ENCODE assay signal across 9 cellular contexts in the genomic region with DNA sequence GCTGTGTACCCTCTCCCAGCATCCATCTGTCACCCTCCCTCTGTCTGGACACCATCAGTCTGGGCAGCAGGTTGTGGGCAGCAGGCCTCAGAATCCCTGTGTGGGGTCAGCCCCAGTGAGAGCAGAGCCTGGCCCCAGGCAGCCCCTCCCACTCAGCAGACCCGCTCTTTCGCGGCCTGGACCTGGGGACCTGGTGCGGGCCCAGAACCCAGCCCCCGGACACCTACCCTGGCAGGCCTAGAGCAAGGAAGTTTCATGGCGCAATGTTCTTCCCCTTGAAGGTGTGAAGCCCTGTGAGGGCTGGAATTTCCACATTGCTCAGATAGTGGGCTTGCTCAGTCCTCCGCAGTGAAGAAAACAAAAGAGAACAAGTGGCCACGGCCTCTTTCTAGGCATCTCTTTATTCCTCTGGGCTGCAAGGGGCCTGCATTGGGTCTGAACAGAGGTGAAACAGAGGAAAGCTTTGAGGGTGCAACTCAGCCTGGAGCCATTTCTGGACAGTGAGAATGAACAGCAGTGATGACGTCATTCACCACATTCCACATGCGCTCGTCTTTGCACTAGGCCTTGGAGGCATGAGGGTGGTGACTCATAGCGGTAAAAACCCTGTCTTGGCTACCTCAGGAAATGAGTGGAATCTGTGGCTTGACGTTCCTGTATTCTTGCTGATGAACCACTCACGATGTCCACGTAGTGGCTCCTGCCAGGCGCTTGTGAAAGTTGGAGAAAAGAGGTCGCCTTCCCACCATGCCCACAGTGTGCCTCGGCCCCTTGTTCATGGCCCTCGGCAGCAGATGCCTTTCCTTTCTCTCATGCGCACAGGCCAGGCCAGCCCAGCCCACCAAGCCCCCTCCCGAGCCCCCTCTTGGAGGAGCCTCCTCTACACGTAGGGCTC.
DNase-seq lines count a peak whose midpoint lies in the region; ATAC-seq, FAIRE-seq and TF ChIP-seq lines count a peak whose summit lies in the region.
"Had no signal": no experiment of that assay in that cellular context is flagged by ENCODE, and none has a peak within 500 bp of the region (broad histone marks: within the 10 kb centered on the region; RNA-seq: fewer than 3 reads in every experiment).

No MANE protein-coding gene starts in this region.

- H3K4me3 ChIP-seq in adrenal gland = no peak overlapping the region

- H3K4me1 ChIP-seq in adrenal gland (replicated peaks in 1 of 2) = peaks cover 3 to 10% of the 10 kb centered on the region in 2 donors

- H3K36me3 ChIP-seq in adrenal gland (replicated peaks in 1 of 2) = no peaks in the 10 kb centered on the region

- FAIRE-seq in GM19239 (lab: Jason Lieb, UNC) = no peak

- TF ChIP-seq CTCF in adrenal gland (IDR thresholded peaks at IDR 0.05) = no peak

- peaks cover 0 to 5% (median 0%) of the 10 kb centered on the region in 6 donors for H3K9me3 Mint-ChIP-seq in immature natural killer cell

- intact Hi-C loops in adrenal gland (cut with DNase I) = loop anchor here in 1 of 2 donors (2.0 kb wide), 1 partner anchor 26 kb away; no protein-coding TSS in a partner anchor

- TF ChIP-seq POLR2A in adrenal gland (IDR thresholded peaks at IDR 0.05) = peak in 1 of 2 donors; percentile 20

- peaks cover 32 to 57% of the 10 kb centered on the region in 2 donors for H3K4me1 Mint-ChIP-seq in immature natural killer cell

- H3K27me3 ChIP-seq in adrenal gland = no peaks in the 10 kb centered on the region

- H3K27me3 Mint-ChIP-seq in immature natural killer cell (ENCODE audit: low read depth in 3 of 3) = peaks cover 13 to 29% (median 14%) of the 10 kb centered on the region in 3 donors

- 36 to 48% (median 47%) methylated on average over 16 to 22 of the region's 22 CpGs for WGBS in adrenal gland, 4 donors

- no peaks in the 10 kb centered on the region for H3K36me3 Mint-ChIP-seq in immature natural killer cell

- ATAC-seq in HG02973 (IDR thresholded peaks at IDR 0.05; ENCODE audit: unreplicated experiment) = no peak

- peak overlapping the region in 4 of 5 donors; percentile 11 to 65 (median 34) for H3K4me3 Mint-ChIP-seq in immature natural killer cell

- peak overlapping the region in 4 of 5 donors; percentile 54 to 84 (median 64) for H3K27ac ChIP-seq in adrenal gland
- H3K27ac ChIP-seq: 22Rv1 had no signal

- DNase-seq in DMS 273 (lab: John Stamatoyannopoulos, UW; ENCODE audit: unreplicated experiment) = peak; percentile 15
- DNase-seq in DMS 273 treated with DMSO at 0.1 percent for 48 hours (lab: John Stamatoyannopoulos, UW) = no peak
- peak; percentile 34 for DNase-seq in T follicular helper cell (ENCODE audit: low read depth)
- peak; percentile 80 to 94 (median 91) for DNase-seq in adrenal gland
- peak; percentile 60 to 74 (median 66) for DNase-seq in immature natural killer cell
- DNase-seq in stimulated activated CD4-positive, alpha-beta T cell treated with anti-CD3 and anti-CD28 coated beads, Interleukin-4, amount 100 ng/mL, for 24 hours = peak; percentile 75
- no peak for DNase-seq in GM19239 (ENCODE audit: insufficient read length, low spot score)

- no peaks in the 10 kb centered on the region for H3K9me3 ChIP-seq in adrenal gland (replicated peaks in 1 of 3)

- peak overlapping the region; percentile 57 to 91 (median 80) for H3K27ac Mint-ChIP-seq in immature natural killer cell

Comparison
In these comparisons a context has a peak if more than half of its experiments do, and no peak if none do; other contexts are left out.
1. DNase-seq: peak in DMS 273 (single experiment), T follicular helper cell (single experiment), adrenal gland (7 of 7), immature natural killer cell (3 of 3) and stimulated activated CD4-positive, alpha-beta T cell treated with anti-CD3 and anti-CD28 coated beads, Interleukin-4, amount 100 ng/mL, for 24 hours (single experiment); none in DMS 273 treated with DMSO at 0.1 percent for 48 hours (single experiment) and GM19239 (single experiment).